ENCODE assay signal across 19 cellular contexts in the genomic region with DNA sequence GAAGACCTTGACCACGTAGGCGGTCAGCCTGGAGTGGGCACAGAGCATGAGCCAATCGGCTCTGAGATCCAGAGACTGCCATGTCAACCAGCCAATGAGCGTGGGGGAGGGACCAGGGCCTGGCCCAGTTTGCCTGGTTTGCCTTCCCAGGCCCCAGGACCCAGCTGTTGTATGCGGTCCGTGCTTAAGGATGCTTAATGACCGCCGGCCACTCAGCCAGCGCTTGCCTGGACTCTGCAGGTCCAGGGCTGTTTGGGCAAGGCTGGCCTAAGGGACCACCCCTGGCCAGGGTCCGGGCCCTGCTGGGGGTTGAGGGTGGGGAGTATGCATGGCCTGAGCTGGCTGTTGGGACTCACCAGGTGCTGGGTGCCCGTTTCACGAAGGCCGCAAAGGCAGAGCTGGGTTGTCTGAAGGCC. TPM values are rescaled to one million over a fixed set of nuclear protein-coding genes. Genes with fewer than 3 reads are reported as not detected.
"Had no signal": no experiment of that assay in that cellular context is flagged by ENCODE, and none has a peak within 500 bp of the region (broad histone marks: within the 10 kb centered on the region; RNA-seq: fewer than 3 reads in every experiment).

No MANE protein-coding gene starts in this region.

- H3K4me3 ChIP-seq: lower lobe of right lung, stomach, thoracic aorta had no signal

- H3K9me3 ChIP-seq: lower lobe of right lung, stomach, thoracic aorta had no signal

- ATAC-seq: sciatic nerve had no signal

- FAIRE-seq: TTC549 had no signal

- H3K36me3 ChIP-seq: brain microvascular endothelial cell, thoracic aorta had no signal

- H3K27ac ChIP-seq: brain microvascular endothelial cell, lower lobe of right lung, stomach, thoracic aorta had no signal

- DNase-seq: activated B cell treated with CpG ODN at 0.5 μM for 24 hours; activated CD4-positive, alpha-beta T cell treated with anti-CD3 and anti-CD28 coated beads, Interleukin-2, amount 10 ng/mL, durations not matched to agents 24 days and 14 days; activated CD8-positive, alpha-beta memory T cell treated with anti-CD3 and anti-CD28 coated beads, Interleukin-2, amount 50 U/mL, for 48 hours; activated gamma-delta T cell treated with Interleukin-2 at 50 U/mL for 16 hours; activated naive CD8-positive, alpha-beta T cell treated with anti-CD3 and anti-CD28 coated beads for 36 hours; brain microvascular endothelial cell; effector memory CD4-positive, alpha-beta T cell; foreskin melanocyte; head of caudate nucleus; immature natural killer cell; lower lobe of right lung; stomach had no signal

- H3K27me3 ChIP-seq: brain microvascular endothelial cell had no signal

- H3K4me1 ChIP-seq: lower lobe of right lung, stomach had no signal

RNA-seq across cellular contexts. Expression of a gene that starts 23.1 kb away (rescaled TPM):
- total RNA-seq: fibroblast of lung, osteocyte, pulmonary artery endothelial cell had no signal
- polyA plus RNA-seq: fibroblast of lung, neural cell had no signal

RNA-seq across cellular contexts. Expression of a gene that starts 27.4 kb away (rescaled TPM):
- polyA plus RNA-seq: neural cell had no signal
